Comparison of ENCODE assay signal across 9 cellular contexts in genomic region chr19:48660854-48661731, GRCh38. TPM values are rescaled to one million over a fixed set of nuclear protein-coding genes. Genes with fewer than 3 reads are reported as not detected.
DNase-seq lines count a peak whose midpoint lies in the region; ATAC-seq and TF ChIP-seq lines count a peak whose summit lies in the region.
"Had no signal": no experiment of that assay in that cellular context is flagged by ENCODE, and none has a peak within 500 bp of the region (broad histone marks: within the 10 kb centered on the region; RNA-seq: fewer than 3 reads in every experiment).

No MANE protein-coding gene starts in this region.

- intact Hi-C loops in adrenal gland (cut with DNase I), result no loop called here
- intact Hi-C loops in left cardiac atrium (cut with DNase I), result no loop called here
- intact Hi-C loops in sciatic nerve (cut with DNase I), result no loop called here

- peak overlapping the region; percentile 63 to 67 (median 66) for H3K4me3 Mint-ChIP-seq in T-cell

- no peaks in the 10 kb centered on the region for H4K20me1 ChIP-seq in DND-41 (ENCODE audit: insufficient read depth, low read length)

- H3K27me3 ChIP-seq in DND-41 (ENCODE audit: insufficient read depth, low read length, poor library complexity) (no peaks in the 10 kb centered on the region), adrenal gland (no peaks in the 10 kb centered on the region)

- peak overlapping the region; percentile 61 for H3K4me2 ChIP-seq in DND-41 (ENCODE audit: insufficient read depth, low read length)

- H3K9me3 Mint-ChIP-seq in T-cell, result no peaks in the 10 kb centered on the region

- H3K27ac ChIP-seq in DND-41 (ENCODE audit: low read length) (peak overlapping the region; percentile 78), adrenal gland (peak overlapping the region in 2 of 5 donors; percentile 49 to 51)

- peaks cover 9 to 13% (median 11%) of the 10 kb centered on the region in 3 donors for H3K4me1 Mint-ChIP-seq in T-cell

- ATAC-seq in DND-41 (ENCODE audit: insufficient read depth, low read depth) (peak; percentile 95), GM21786 (IDR thresholded peaks at IDR 0.05; ENCODE audit: unreplicated experiment) (peak; percentile 64), T-cell (replicated peaks in 1 of 4) (peak; percentile 92 to 94 (median 93)), left cardiac atrium (peak; percentile 92 to 95), sciatic nerve (peak; percentile 86)

- peak overlapping the region; percentile 84 for H2AFZ ChIP-seq in DND-41 (ENCODE audit: low read depth, low read length)

- peak overlapping the region; percentile 39 for H3K9ac ChIP-seq in DND-41 (ENCODE audit: low read depth, low read length)

- no peaks in the 10 kb centered on the region for H3K79me2 ChIP-seq in DND-41 (ENCODE audit: insufficient read depth, low read length)

- CTCF ChIA-PET in T-cell (lab: Charles Lee), result no interaction called here

- TF ChIP-seq CTCF in DND-41 (IDR thresholded peaks at IDR 0.05; ENCODE audit: borderline replicate concordance, extremely low read depth, low read length, poor library complexity, severe bottlenecking) (no peak), adrenal gland (IDR thresholded peaks at IDR 0.05) (no peak)

- no peaks in the 10 kb centered on the region for H3K27me3 Mint-ChIP-seq in T-cell

- POLR2A ChIA-PET in T-cell (lab: Charles Lee), result interaction anchor here in 1 of 2 donors (0.5 kb wide), 1 partner anchor 1213 kb away, joined by 3 read pairs; no protein-coding TSS in a partner anchor

- peak overlapping the region in 1 of 2 experiments; percentile 39; a peak in 2 of 4 replicates for H3K4me3 ChIP-seq in DND-41 (ENCODE audit: low read depth in 1 of 2, low read length in 2 of 2)
- no peak overlapping the region for H3K4me3 ChIP-seq in adrenal gland

- no peaks in the 10 kb centered on the region for H3K36me3 Mint-ChIP-seq in T-cell

- DNase-seq in DND-41 (peak; percentile 94), Kasumi-1 (lab: John Stamatoyannopoulos, UW) (peak; percentile 93 to 97), T-cell (peak; percentile 52 to 83 (median 73)), adrenal gland (peak; percentile 84 to 95 (median 89)), left cardiac atrium (peak; percentile 92), sciatic nerve (ENCODE audit: low spot score) (peak; percentile 94), mesenteric fat pad (ENCODE audit: low spot score) (no peak)

- TF ChIP-seq POLR2A in adrenal gland (IDR thresholded peaks at IDR 0.05), result no peak

- H3K4me1 ChIP-seq in DND-41 (ENCODE audit: insufficient read depth, low read length) (peaks cover 20% of the 10 kb centered on the region), adrenal gland (replicated peaks in 1 of 2) (peaks cover 0 to 9% of the 10 kb centered on the region in 2 donors)

- 53 to 58% (median 56%) methylated on average over 31 to 40 of the region's 40 CpGs for WGBS in adrenal gland, 4 donors

- no peaks in the 10 kb centered on the region for H3K36me3 ChIP-seq in DND-41 (ENCODE audit: insufficient read depth, low read length)
- H3K36me3 ChIP-seq in adrenal gland (replicated peaks in 1 of 2), result no peaks in the 10 kb centered on the region

- peak overlapping the region; percentile 76 to 86 for H3K27ac Mint-ChIP-seq in T-cell

- H3K9me3 ChIP-seq in DND-41 (ENCODE audit: insufficient read depth, low read length, severe bottlenecking), result no peaks in the 10 kb centered on the region
- no peaks in the 10 kb centered on the region for H3K9me3 ChIP-seq in adrenal gland (replicated peaks in 1 of 3)

RNA-seq across cellular contexts. Expression of gene NTN5, which starts 11.7 kb away (rescaled TPM):
- total RNA-seq in T-cell (1 to 10 TPM; 2.2 to 4.2 (median 3.5) TPM), adrenal gland (1 to 10 TPM in 1 of 8 donors, under 1 TPM in 4, not detected in 3; 0.36 to 2.4 (median 0.42) TPM), left cardiac atrium (under 1 TPM; 0.21 to 0.27 TPM), sciatic nerve (1.4 TPM), mesenteric fat pad (0.51 TPM)
- 1 to 10 TPM in 2 of 3 donors, under 1 TPM in 1; 0.11 to 2.4 (median 1.1) TPM for polyA plus RNA-seq in adrenal gland
- total RNA-seq: kidney epithelial cell had no signal

RNA-seq across cellular contexts. Expression of gene CA11, which starts 15.1 kb away (rescaled TPM):
- total RNA-seq in T-cell (10 to 100 TPM in 4 of 5 donors, 1 to 10 TPM in 1; 8.0 to 18.5 (median 11.0) TPM), adrenal gland (10 to 100 TPM in 7 of 8 donors, 1 to 10 TPM in 1; 6.0 to 44.2 (median 23.7) TPM), left cardiac atrium (1 to 10 TPM; 7.1 to 7.7 TPM), sciatic nerve (10.5 TPM), mesenteric fat pad (3.3 TPM)
- 100 to 1,000 TPM in 1 of 3 donors, 10 to 100 TPM in 2; 17.7 to 125 (median 50.4) TPM for polyA plus RNA-seq in adrenal gland

RNA-seq across cellular contexts. Expression of gene DBP, which starts 23.9 kb away (rescaled TPM):
- total RNA-seq in T-cell (10 to 100 TPM; 24.5 to 57.2 (median 56.0) TPM), adrenal gland (10 to 100 TPM; 30.1 to 78.3 (median 56.8) TPM), left cardiac atrium (10 to 100 TPM in 1 of 2 donors, 1 to 10 TPM in 1; 2.0 to 15.1 TPM), sciatic nerve (13.7 TPM), mesenteric fat pad (1.4 TPM)
- polyA plus RNA-seq in adrenal gland, result 10 to 100 TPM; 11.5 to 80.6 (median 57.9) TPM

RNA-seq across cellular contexts. Expression of gene FUT2, which starts 34.7 kb away (rescaled TPM):
- total RNA-seq in T-cell, result under 1 TPM in 1 of 5 donors, not detected in 4; 0.16 TPM
- total RNA-seq in adrenal gland, result not detected
- under 1 TPM in 2 of 3 donors, not detected in 1; 0.03 to 0.24 TPM for polyA plus RNA-seq in adrenal gland
- not detected for total RNA-seq in left cardiac atrium
- not detected for total RNA-seq in sciatic nerve
- total RNA-seq in mesenteric fat pad, result 0.19 TPM

RNA-seq across cellular contexts. Expression of gene SPHK2, which starts 41.8 kb away (rescaled TPM):
- total RNA-seq in T-cell (10 to 100 TPM; 18.0 to 37.0 (median 31.8) TPM), adrenal gland (10 to 100 TPM; 11.7 to 27.9 (median 18.5) TPM), left cardiac atrium (1 to 10 TPM; 9.0 to 9.3 TPM), sciatic nerve (21.5 TPM), mesenteric fat pad (14.0 TPM)
- polyA plus RNA-seq in adrenal gland, result 10 to 100 TPM in 2 of 3 donors, 1 to 10 TPM in 1; 4.3 to 29.9 (median 12.6) TPM
